Comparison of ENCODE assay signal across 14 cellular contexts in genomic region chr5:83965431-83965830, GRCh38.
"Had no signal": no experiment of that assay in that cellular context is flagged by ENCODE, and none has a peak within 500 bp of the region (broad histone marks: within the 10 kb centered on the region; RNA-seq: fewer than 3 reads in every experiment).

No MANE protein-coding gene starts in this region.

- H3K36me3 ChIP-seq: heart left ventricle, ovary had no signal

- ATAC-seq: heart left ventricle; left lobe of liver; natural killer cell treated with Interleukin-12 subunit alpha and Interleukin-12 subunit beta and Interleukin-15 and Interleukin-18, amount 100 ng/mL, for 72 hours had no signal

- H3K27me3 ChIP-seq: heart left ventricle, ovary had no signal

- H3K9me3 ChIP-seq: heart left ventricle, ovary had no signal

- H3K4me1 ChIP-seq: heart left ventricle had no signal

- H3K4me3 ChIP-seq: heart left ventricle, ovary had no signal

- H3K27ac ChIP-seq: heart left ventricle, ovary had no signal

- DNase-seq: activated CD4-positive, alpha-beta T cell treated with anti-CD3 and anti-CD28 coated beads, Interleukin-2, amount 50 U/mL, for 4 hours; activated effector memory CD4-positive, alpha-beta T cell treated with Interleukin-2 at 50 U/mL for 16 hours; activated T-cell treated with anti-CD3 and anti-CD28 coated beads, Interleukin-2, amount 50 U/mL, for 1 hour; amygdala; cerebellar nuclear complex; foreskin melanocyte; heart left ventricle; islet precursor cell; mammary epithelial cell; ovary; stimulated activated CD4-positive, alpha-beta T cell treated with anti-CD3 and anti-CD28 coated beads, Interleukin-2, amount 100 ng/mL, for 48 hours; stimulated activated CD8-positive, alpha-beta memory T cell treated with anti-CD3 and anti-CD28 coated beads, Interleukin-4, amount 100 ng/mL, for 48 hours had no signal
